21 cellular contexts compared by ENCODE assay signal in the genomic region with DNA sequence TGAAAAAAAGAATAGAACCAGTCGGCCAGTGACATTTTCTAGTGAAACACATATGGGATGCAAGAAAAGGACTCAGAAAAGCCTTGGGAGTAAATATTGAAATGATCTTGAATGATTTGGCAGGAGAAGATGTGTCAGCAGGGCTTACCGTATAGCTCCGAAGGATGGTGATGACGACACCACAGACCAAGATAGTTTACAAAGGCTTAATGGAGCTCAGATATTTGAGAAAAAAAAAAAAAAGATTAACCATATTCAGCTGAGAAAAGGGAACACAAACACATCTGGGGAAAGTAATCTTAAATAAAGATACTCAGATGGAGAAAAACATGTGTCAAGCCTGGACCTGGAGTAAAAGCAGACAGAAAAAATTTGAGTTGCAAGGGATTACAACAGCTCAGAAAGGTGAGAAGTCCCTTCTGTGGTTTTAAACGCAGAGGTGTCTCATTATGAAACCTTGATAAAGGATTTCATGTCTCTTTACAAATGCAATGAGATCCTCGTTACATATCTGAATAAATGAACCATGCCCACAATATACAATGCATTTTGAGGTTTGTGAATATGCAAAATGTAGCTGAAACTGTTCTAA. TPM values are rescaled to one million over a fixed set of nuclear protein-coding genes. Genes with fewer than 3 reads are reported as not detected.
DNase-seq lines count a peak whose midpoint lies in the region; ATAC-seq, FAIRE-seq and TF ChIP-seq lines count a peak whose summit lies in the region.
"Had no signal": no experiment of that assay in that cellular context is flagged by ENCODE, and none has a peak within 500 bp of the region (broad histone marks: within the 10 kb centered on the region; RNA-seq: fewer than 3 reads in every experiment).

No MANE protein-coding gene starts in this region.

- CTCF ChIA-PET in activated CD4-positive, alpha-beta T cell treated with anti-CD3 and anti-CD28 coated beads for 36 hours (lab: Charles Lee): interaction anchor here (1.0 to 1.3 kb wide), 3 partner anchors 9 to 24 kb away, joined by 3 to 6 read pairs (median 5); no protein-coding TSS in a partner anchor

- DNase-seq in activated CD4-positive, alpha-beta T cell treated with anti-CD3 and anti-CD28 coated beads for 36 hours: no peak
- no peak for DNase-seq in activated CD4-positive, alpha-beta T cell treated with anti-CD3 and anti-CD28 coated beads for 1 hour
- DNase-seq in bronchial epithelial cell (ENCODE audit: low read depth) (peak; percentile 15), NCI-H345 (lab: John Stamatoyannopoulos, UW) (no peak)
- DNase-seq in effector CD4-positive, alpha-beta T cell: no peak
- DNase-seq: activated CD4-positive, alpha-beta T cell treated with anti-CD3 and anti-CD28 coated beads for 48 hours; activated T-cell treated with anti-CD3 and anti-CD28 coated beads, Interleukin-2, amount 50 U/mL, for 48 hours; Calu3; left ventricle myocardium superior; NCI-H1436; NCI-H446; right cardiac atrium; stimulated activated CD4-positive, alpha-beta T cell treated with anti-CD3 and anti-CD28 coated beads, Interleukin-15, amount 100 ng/mL, for 24 hours; stimulated activated naive CD4-positive, alpha-beta T cell treated with Interleukin-2 at 50 U/mL for 16 hours had no signal

- peaks cover 2% of the 10 kb centered on the region for H3K27me3 ChIP-seq in bronchial epithelial cell (ENCODE audit: control insufficient read depth, insufficient read depth, low read length)
- H3K27me3 ChIP-seq: BLaER1 had no signal

- H3K36me3 Mint-ChIP-seq in activated CD4-positive, alpha-beta T cell treated with anti-CD3 and anti-CD28 coated beads for 36 hours (ENCODE audit: low read depth): no peaks in the 10 kb centered on the region
- H3K36me3 Mint-ChIP-seq: type B pancreatic cell had no signal

- no peaks in the 10 kb centered on the region for H3K36me3 ChIP-seq in bronchial epithelial cell (ENCODE audit: control insufficient read depth, insufficient read depth, low read length)
- H3K36me3 ChIP-seq: BLaER1 had no signal

- intact Hi-C loops in activated CD4-positive, alpha-beta T cell treated with anti-CD3 and anti-CD28 coated beads for 36 hours (cut with DNase I, micrococcal nuclease): no loop called here

- no peaks in the 10 kb centered on the region for H3K9me3 Mint-ChIP-seq in activated CD4-positive, alpha-beta T cell treated with anti-CD3 and anti-CD28 coated beads for 36 hours (ENCODE audit: low read depth)
- H3K9me3 Mint-ChIP-seq: type B pancreatic cell had no signal

- H3K27ac Mint-ChIP-seq in activated CD4-positive, alpha-beta T cell treated with anti-CD3 and anti-CD28 coated beads for 36 hours: peak overlapping the region; percentile 64
- H3K27ac Mint-ChIP-seq: type B pancreatic cell had no signal

- TF ChIP-seq CTCF in bronchial epithelial cell (IDR thresholded peaks at IDR 0.05; ENCODE audit: insufficient read depth, low read length, severe bottlenecking): no peak

- no peak overlapping the region for H3K4me3 Mint-ChIP-seq in activated CD4-positive, alpha-beta T cell treated with anti-CD3 and anti-CD28 coated beads for 36 hours
- H3K4me3 Mint-ChIP-seq: type B pancreatic cell had no signal

- FAIRE-seq in bronchial epithelial cell (lab: Jason Lieb, UNC): peak; percentile 43
- FAIRE-seq: A204.1, H54 had no signal

- POLR2A ChIA-PET in activated CD4-positive, alpha-beta T cell treated with anti-CD3 and anti-CD28 coated beads for 36 hours (lab: Charles Lee): interaction anchor here (0.9 kb wide), 1 partner anchor 29 kb away, joined by 3 read pairs; no protein-coding TSS in a partner anchor

- H3K27me3 Mint-ChIP-seq in activated CD4-positive, alpha-beta T cell treated with anti-CD3 and anti-CD28 coated beads for 36 hours: no peaks in the 10 kb centered on the region
- H3K27me3 Mint-ChIP-seq: type B pancreatic cell had no signal

- H3K4me3 ChIP-seq in bronchial epithelial cell (ENCODE audit: low read depth, low read length): no peak overlapping the region
- H3K4me3 ChIP-seq: BLaER1 had no signal

- H3K4me1 Mint-ChIP-seq in activated CD4-positive, alpha-beta T cell treated with anti-CD3 and anti-CD28 coated beads for 36 hours: peaks cover 14% of the 10 kb centered on the region

- peak; percentile 78 for ATAC-seq in activated CD4-positive, alpha-beta T cell treated with anti-CD3 and anti-CD28 coated beads for 36 hours
- peak; percentile 67 for ATAC-seq in GM19351 (IDR thresholded peaks at IDR 0.05; ENCODE audit: unreplicated experiment)
- peak; percentile 84 for ATAC-seq in HG03565 (IDR thresholded peaks at IDR 0.05; ENCODE audit: unreplicated experiment)
- ATAC-seq in HG03469 (IDR thresholded peaks at IDR 0.05; ENCODE audit: unreplicated experiment): no peak
- ATAC-seq: left ventricle myocardium superior, right cardiac atrium had no signal

RNA-seq across cellular contexts. Expression of gene DNAJB9, which starts 36.0 kb away (rescaled TPM):
- 1 to 10 TPM; 8.3 to 8.4 TPM for total RNA-seq in activated CD4-positive, alpha-beta T cell treated with anti-CD3 and anti-CD28 coated beads for 36 hours
- 85.0 and 142 TPM in 2 replicates for total RNA-seq in bronchial epithelial cell

RNA-seq across cellular contexts. Expression of gene THAP5, which starts 36.2 kb away (rescaled TPM):
- 10 to 100 TPM; 30.1 to 43.4 TPM for total RNA-seq in activated CD4-positive, alpha-beta T cell treated with anti-CD3 and anti-CD28 coated beads for 36 hours
- total RNA-seq in bronchial epithelial cell: 21.1 and 23.2 TPM in 2 replicates
